19 cellular contexts compared by ENCODE assay signal in genomic region chr14:77220246-77221017, GRCh38. TPM values are rescaled to one million over a fixed set of nuclear protein-coding genes. Genes with fewer than 3 reads are reported as not detected.
"Had no signal": no experiment of that assay in that cellular context is flagged by ENCODE, and none has a peak within 500 bp of the region (broad histone marks: within the 10 kb centered on the region; RNA-seq: fewer than 3 reads in every experiment).

No MANE protein-coding gene starts in this region.

- DNase-seq: activated CD4-positive, alpha-beta T cell treated with anti-CD3 and anti-CD28 coated beads, Interleukin-2, amount 10 ng/mL, durations not matched to agents 7 days and 5 days; activated effector memory CD4-positive, alpha-beta T cell treated with anti-CD3 and anti-CD28 coated beads, Interleukin-2, amount 50 U/mL, for 16 hours; endodermal cell; erythroblast; naive thymus-derived CD4-positive, alpha-beta T cell; stimulated activated CD4-positive, alpha-beta T cell treated with anti-CD3 and anti-CD28 coated beads, Interleukin-12 subunit alpha, Interleukin-12 subunit beta, amount 100 ng/mL, for 4 hours; stimulated activated CD4-positive, alpha-beta T cell treated with anti-CD3 and anti-CD28 coated beads, Interleukin-2, amount 100 ng/mL, for 48 hours; stimulated activated CD8-positive, alpha-beta memory T cell treated with anti-CD3 and anti-CD28 coated beads, Interleukin-4, amount 100 ng/mL, for 48 hours had no signal

- H3K36me3 Mint-ChIP-seq: activated naive CD8-positive, alpha-beta T cell; naive thymus-derived CD4-positive, alpha-beta T cell; WTC11 had no signal

- H3K4me1 Mint-ChIP-seq: activated CD4-positive, alpha-beta T cell treated with anti-CD3 and anti-CD28 coated beads, Interleukin-2, amount 10 ng/mL, durations not matched to agents 7 days and 5 days had no signal

- H3K9me3 Mint-ChIP-seq: activated CD4-positive, alpha-beta T cell treated with anti-CD3 and anti-CD28 coated beads, Interleukin-2, amount 10 ng/mL, durations not matched to agents 7 days and 5 days; brain; dendritic cell treated with granulocyte-macrophage colony-stimulating factor and Interleukin-4, amounts not matched to agents 40 ng/mL and 50 ng/mL, for 4 days; endodermal cell; naive thymus-derived CD4-positive, alpha-beta T cell; stimulated activated naive CD8-positive, alpha-beta T cell treated with anti-CD3 and anti-CD28 coated beads, Interleukin-15, Interleukin-2, amounts not matched to agents 100 ng/mL and 50 ng/mL, for 24 hours; WTC11 had no signal

- H3K27ac Mint-ChIP-seq: activated CD4-positive, alpha-beta T cell treated with anti-CD3 and anti-CD28 coated beads, Interleukin-2, amount 10 ng/mL, durations not matched to agents 7 days and 5 days; activated naive CD8-positive, alpha-beta T cell; brain; dendritic cell treated with granulocyte-macrophage colony-stimulating factor and Interleukin-4, amounts not matched to agents 40 ng/mL and 50 ng/mL, for 4 days; endodermal cell; naive thymus-derived CD4-positive, alpha-beta T cell; stimulated activated naive CD8-positive, alpha-beta T cell treated with anti-CD3 and anti-CD28 coated beads, Interleukin-15, Interleukin-2, amounts not matched to agents 100 ng/mL and 50 ng/mL, for 24 hours; WTC11 had no signal

- H3K4me3 Mint-ChIP-seq: activated CD4-positive, alpha-beta T cell treated with anti-CD3 and anti-CD28 coated beads, Interleukin-2, amount 10 ng/mL, durations not matched to agents 7 days and 5 days; activated naive CD8-positive, alpha-beta T cell; brain; dendritic cell treated with granulocyte-macrophage colony-stimulating factor and Interleukin-4, amounts not matched to agents 40 ng/mL and 50 ng/mL, for 4 days; endodermal cell; naive thymus-derived CD4-positive, alpha-beta T cell; stimulated activated naive CD8-positive, alpha-beta T cell treated with anti-CD3 and anti-CD28 coated beads, Interleukin-15, Interleukin-2, amounts not matched to agents 100 ng/mL and 50 ng/mL, for 24 hours; WTC11 had no signal

- ATAC-seq: naive thymus-derived CD4-positive, alpha-beta T cell; sciatic nerve; WTC11 had no signal

RNA-seq across cellular contexts. Expression of gene TMEM63C, which starts 38.8 kb away (rescaled TPM):
- total RNA-seq: sciatic nerve had no signal

RNA-seq across cellular contexts. Expression of gene NGB, which starts 50.6 kb away (rescaled TPM):
- total RNA-seq: activated CD4-positive, alpha-beta T cell treated with anti-CD3 and anti-CD28 coated beads, Interleukin-2, amount 10 ng/mL, durations not matched to agents 7 days and 5 days; endodermal cell; glomerular endothelial cell; lung; mononuclear cell; naive thymus-derived CD4-positive, alpha-beta T cell; sciatic nerve; thoracic aorta; ureter had no signal
